8 cellular contexts compared by ENCODE assay signal in the genomic region with DNA sequence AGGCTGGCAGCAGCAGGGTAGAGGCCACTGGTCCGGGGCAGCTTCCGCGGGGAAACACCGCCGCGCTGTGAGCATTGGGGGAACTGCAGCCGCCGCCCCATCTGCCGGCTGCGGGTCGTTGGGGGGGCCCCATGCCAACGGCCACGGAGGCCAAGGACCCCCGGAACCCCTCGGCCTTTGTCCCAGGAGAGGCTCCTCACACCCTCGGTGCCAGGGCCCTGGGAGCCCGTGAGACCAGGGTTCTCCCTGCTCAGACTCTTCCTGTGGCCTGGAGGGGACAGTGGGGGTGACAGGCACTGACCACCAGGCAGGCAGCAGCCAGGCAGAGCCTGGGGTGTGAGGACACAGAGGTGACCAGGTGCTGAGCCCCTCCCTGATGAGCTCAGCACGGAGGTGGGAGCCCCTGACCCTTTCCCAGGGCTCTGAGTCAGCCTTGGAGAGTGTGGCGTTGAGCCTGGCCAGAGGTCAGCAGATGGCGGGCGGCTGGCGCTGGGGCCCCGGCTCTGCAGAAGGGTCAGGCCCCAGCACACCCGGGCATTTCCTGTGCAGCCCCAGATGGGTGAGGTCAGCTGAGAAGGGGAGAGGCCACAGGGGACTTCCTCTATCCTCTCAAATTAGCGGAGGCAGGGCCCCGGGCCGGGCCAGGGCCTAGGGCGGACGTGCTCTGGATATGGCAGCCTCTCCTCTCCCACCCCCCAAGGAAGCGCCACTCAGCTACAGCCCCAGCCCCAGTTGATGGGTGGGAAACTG. TPM values are rescaled to one million over a fixed set of nuclear protein-coding genes. Genes with fewer than 3 reads are reported as not detected.
DNase-seq lines count a peak whose midpoint lies in the region; ATAC-seq, FAIRE-seq and TF ChIP-seq lines count a peak whose summit lies in the region.

No MANE protein-coding gene starts in this region.

- no peaks in the 10 kb centered on the region for H3K4me1 Mint-ChIP-seq in activated T-helper 2 cell treated with anti-CD3 and anti-CD28 coated beads, Interferon-gamma antibody, Interleukin-2, Interleukin-4, amounts not matched to agents 10 μg/mL and 5 μg/mL and 100 μg/mL, durations not matched to agents 14 hours and 24 hours and 36 hours (ENCODE audit: low read depth)

- peak; percentile 94 for TF ChIP-seq CTCF in 22Rv1 (IDR thresholded peaks at IDR 0.05)
- TF ChIP-seq CTCF in OCI-LY7 (conservative IDR thresholded peaks at IDR 0.05; ENCODE audit: low read length) = peak; percentile 84
- TF ChIP-seq CTCF in upper lobe of right lung (IDR thresholded peaks at IDR 0.05) = peak; percentile 91

- BruUV-seq in OCI-LY7 (replicated peaks; lab: Mats Ljungman, UMichigan) = no TSS peak

- POLR2A ChIA-PET in OCI-LY7 (lab: Charles Lee) = no interaction called here

- H3K27ac Mint-ChIP-seq in activated T-helper 2 cell treated with anti-CD3 and anti-CD28 coated beads, Interferon-gamma antibody, Interleukin-2, Interleukin-4, amounts not matched to agents 10 μg/mL and 5 μg/mL and 100 μg/mL, durations not matched to agents 14 hours and 24 hours and 36 hours = no peak overlapping the region

- no peak overlapping the region for H3K4me3 Mint-ChIP-seq in activated T-helper 2 cell treated with anti-CD3 and anti-CD28 coated beads, Interferon-gamma antibody, Interleukin-2, Interleukin-4, amounts not matched to agents 10 μg/mL and 5 μg/mL and 100 μg/mL, durations not matched to agents 14 hours and 24 hours and 36 hours (ENCODE audit: low read depth)

- no peaks in the 10 kb centered on the region for H3K9me2 ChIP-seq in OCI-LY7 (ENCODE audit: insufficient read depth, low read length)

- H3K36me3 Mint-ChIP-seq in activated T-helper 2 cell treated with anti-CD3 and anti-CD28 coated beads, Interferon-gamma antibody, Interleukin-2, Interleukin-4, amounts not matched to agents 10 μg/mL and 5 μg/mL and 100 μg/mL, durations not matched to agents 14 hours and 24 hours and 36 hours (ENCODE audit: low read depth) = no peaks in the 10 kb centered on the region

- no peaks in the 10 kb centered on the region for H3K9me3 Mint-ChIP-seq in activated T-helper 2 cell treated with anti-CD3 and anti-CD28 coated beads, Interferon-gamma antibody, Interleukin-2, Interleukin-4, amounts not matched to agents 10 μg/mL and 5 μg/mL and 100 μg/mL, durations not matched to agents 14 hours and 24 hours and 36 hours

- H3K4me1 ChIP-seq in OCI-LY7 (ENCODE audit: insufficient read depth, low read length, poor library complexity, severe bottlenecking) (no peaks in the 10 kb centered on the region), upper lobe of right lung (peaks cover 31% of the 10 kb centered on the region)

- no peak overlapping the region for H2AFZ ChIP-seq in OCI-LY7 (ENCODE audit: low read length)

- no peak overlapping the region for H3K27ac ChIP-seq in 22Rv1
- no peak overlapping the region for H3K27ac ChIP-seq in OCI-LY7 (ENCODE audit: low read depth, low read length, poor library complexity, severe bottlenecking)
- peak overlapping the region; percentile 83 for H3K27ac ChIP-seq in upper lobe of right lung

- FAIRE-seq in GM19239 (lab: Jason Lieb, UNC) = no peak

- H3K27me3 Mint-ChIP-seq in activated T-helper 2 cell treated with anti-CD3 and anti-CD28 coated beads, Interferon-gamma antibody, Interleukin-2, Interleukin-4, amounts not matched to agents 10 μg/mL and 5 μg/mL and 100 μg/mL, durations not matched to agents 14 hours and 24 hours and 36 hours (ENCODE audit: low read depth) = peaks cover 29% of the 10 kb centered on the region

- no peaks in the 10 kb centered on the region for H3K36me3 ChIP-seq in OCI-LY7 (ENCODE audit: insufficient read depth, low read length)
- no peaks in the 10 kb centered on the region for H3K36me3 ChIP-seq in upper lobe of right lung

- DNase-seq in GM19239 (ENCODE audit: insufficient read length, low spot score) (peak; percentile 94), OCI-LY7 (ENCODE audit: low spot score) (peak; percentile 63), globus pallidus (ENCODE audit: low spot score) (peak; percentile 29), pons (ENCODE audit: low spot score) (peak; percentile 45), upper lobe of right lung (peak; percentile 90), DMS114 treated with DMSO at 0.1 percent for 48 hours (lab: John Stamatoyannopoulos, UW; ENCODE audit: unreplicated experiment) (no peak)
- peak; percentile 64 for DNase-seq in activated T-helper 2 cell treated with anti-CD3 and anti-CD28 coated beads, Interferon-gamma antibody, Interleukin-2, Interleukin-4, amounts not matched to agents 10 μg/mL and 5 μg/mL and 100 μg/mL, durations not matched to agents 14 hours and 24 hours and 36 hours (ENCODE audit: low spot score)

- H4K20me1 ChIP-seq in OCI-LY7 (ENCODE audit: insufficient read depth, low read length) = no peaks in the 10 kb centered on the region

- CTCF ChIA-PET in OCI-LY7 (lab: Charles Lee; ENCODE audit: unreplicated experiment) = no interaction called here

- no peaks in the 10 kb centered on the region for H3K9me3 ChIP-seq in OCI-LY7 (ENCODE audit: low read length)
- H3K9me3 ChIP-seq in upper lobe of right lung = no peaks in the 10 kb centered on the region

- peak; percentile 93 for ATAC-seq in upper lobe of right lung

- H3K27me3 ChIP-seq in upper lobe of right lung = peaks cover 17% of the 10 kb centered on the region

- H3K4me2 ChIP-seq in OCI-LY7 (ENCODE audit: low read length) = no peak overlapping the region

- intact Hi-C loops in OCI-LY7 (cut with micrococcal nuclease; ENCODE audit: unreplicated experiment) = no loop called here
- intact Hi-C loops in activated T-helper 2 cell treated with anti-CD3 and anti-CD28 coated beads, Interferon-gamma antibody, Interleukin-2, Interleukin-4, amounts not matched to agents 10 μg/mL and 5 μg/mL and 100 μg/mL, durations not matched to agents 14 hours and 24 hours and 36 hours (cut with micrococcal nuclease) = loop anchor here (1.0 kb wide), 1 partner anchor 159 kb away; no protein-coding TSS in a partner anchor
- intact Hi-C loops in upper lobe of right lung (cut with DNase I) = no loop called here

- H3K4me3 ChIP-seq in OCI-LY7 (ENCODE audit: low read depth, low read length, poor library complexity, severe bottlenecking) (no peak overlapping the region), upper lobe of right lung (peak overlapping the region; percentile 51)

- no peaks in the 10 kb centered on the region for H3K79me2 ChIP-seq in OCI-LY7 (ENCODE audit: insufficient read depth, low read depth, low read length)

RNA-seq across cellular contexts. Expression of a gene that starts 17.9 kb away (rescaled TPM):
- total RNA-seq in OCI-LY7 (2014; rRNA removed; shearing (Covaris generic)) = not detected in 2 replicates
- total RNA-seq in OCI-LY7 (2022) (not detected in 2 replicates), upper lobe of right lung (302 TPM)
- 2.6 and 2.8 TPM in 2 replicates for total RNA-seq in activated T-helper 2 cell treated with anti-CD3 and anti-CD28 coated beads, Interferon-gamma antibody, Interleukin-2, Interleukin-4, amounts not matched to agents 10 μg/mL and 5 μg/mL and 100 μg/mL, durations not matched to agents 14 hours and 24 hours and 36 hours

RNA-seq across cellular contexts. Expression of a gene that starts 42.5 kb away (rescaled TPM):
- total RNA-seq in OCI-LY7 (2014; rRNA removed; shearing (Covaris generic)) = 20.8 and 29.6 TPM in 2 replicates
- 15.2 and 18.3 TPM in 2 replicates for total RNA-seq in OCI-LY7 (2022)
- 38.3 and 40.5 TPM in 2 replicates for total RNA-seq in activated T-helper 2 cell treated with anti-CD3 and anti-CD28 coated beads, Interferon-gamma antibody, Interleukin-2, Interleukin-4, amounts not matched to agents 10 μg/mL and 5 μg/mL and 100 μg/mL, durations not matched to agents 14 hours and 24 hours and 36 hours
- total RNA-seq in upper lobe of right lung = 117 TPM

Comparison
In these comparisons a context has a peak if more than half of its experiments do, and no peak if none do; other contexts are left out.
1. RNA of a gene that starts 17.9 kb away (total RNA-seq): 302 TPM in upper lobe of right lung (single experiment); 2.6 to 2.8 TPM in activated T-helper 2 cell treated with anti-CD3 and anti-CD28 coated beads, Interferon-gamma antibody, Interleukin-2, Interleukin-4, amounts not matched to agents 10 μg/mL and 5 μg/mL and 100 μg/mL, durations not matched to agents 14 hours and 24 hours and 36 hours and not detected in OCI-LY7; every median in the first group is over 10 times any median in the second.
2. Peak in every context shown above with its lines, with median percentiles within 50 percentile points of each other: CTCF ChIP-seq.